Comparison of ENCODE assay signal across 13 cellular contexts in the genomic region with DNA sequence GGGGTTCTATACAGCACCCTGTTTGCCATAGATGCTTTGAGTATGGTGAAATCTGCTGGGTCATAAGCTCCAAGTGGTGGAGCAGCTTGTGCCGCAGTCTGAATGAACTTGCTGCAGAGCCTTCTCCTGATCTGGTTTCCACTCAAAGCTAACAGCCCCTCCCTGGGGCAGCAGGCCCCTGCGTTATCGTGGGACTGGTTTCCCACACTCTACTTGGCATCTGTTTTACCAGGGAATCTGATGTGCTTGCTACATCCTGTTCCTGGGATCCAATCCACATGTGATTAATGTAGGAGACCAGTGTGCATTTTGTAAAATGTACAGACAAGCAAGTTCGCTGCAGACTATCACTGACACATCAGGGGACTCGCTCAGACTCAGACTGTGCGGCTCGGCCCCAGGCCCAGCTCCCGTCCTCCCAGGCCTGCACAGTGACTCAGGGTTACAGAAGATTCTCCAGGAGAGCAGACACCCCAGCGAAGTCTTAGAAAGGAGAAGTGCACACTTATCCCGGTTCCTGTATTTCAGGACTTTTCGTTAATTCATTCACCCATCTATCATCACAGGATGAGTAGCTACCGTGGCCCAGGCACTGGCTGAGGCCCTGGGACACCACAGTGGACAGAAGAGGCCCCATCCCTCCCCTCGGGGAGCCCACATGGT.
"Had no signal": no experiment of that assay in that cellular context is flagged by ENCODE, and none has a peak within 500 bp of the region (broad histone marks: within the 10 kb centered on the region; RNA-seq: fewer than 3 reads in every experiment).

No MANE protein-coding gene starts in this region.

- H3K9me3 Mint-ChIP-seq: activated CD4-positive, alpha-beta T cell treated with anti-CD3 and anti-CD28 coated beads, Interleukin-2, amount 10 ng/mL, durations not matched to agents 7 days and 5 days; activated naive CD8-positive, alpha-beta T cell treated with anti-CD3 and anti-CD28 coated beads, Interleukin-2, amount 50 U/mL, for 24 hours; stimulated activated memory B cell treated with anti-CD40 and anti-IgM and Interleukin-4, amounts not matched to agents 10 μg/mL and 1 μg/mL and 100 μg/mL, for 72 hours had no signal

- H3K9me3 ChIP-seq: ascending aorta, colonic mucosa, gastrocnemius medialis, right atrium auricular region had no signal

- DNase-seq: activated CD4-positive, alpha-beta T cell treated with anti-CD3 and anti-CD28 coated beads, Interleukin-2, amount 10 ng/mL, durations not matched to agents 7 days and 5 days; activated CD4-positive, CD25-positive, alpha-beta regulatory T cell; activated gamma-delta T cell; activated naive CD8-positive, alpha-beta T cell treated with anti-CD3 and anti-CD28 coated beads, Interleukin-2, amount 50 U/mL, for 24 hours; colonic mucosa; stimulated activated CD4-positive, alpha-beta T cell treated with anti-CD3 and anti-CD28 coated beads, Interleukin-1b, Interleukin-23, amount 100 ng/mL, for 48 hours; T-helper 2 cell; trophoblast cell had no signal

- H3K36me3 Mint-ChIP-seq: stimulated activated memory B cell treated with anti-CD40 and anti-IgM and Interleukin-4, amounts not matched to agents 10 μg/mL and 1 μg/mL and 100 μg/mL, for 72 hours had no signal

- H3K4me1 ChIP-seq: ascending aorta, colonic mucosa had no signal

- H3K27ac Mint-ChIP-seq: activated CD4-positive, alpha-beta T cell treated with anti-CD3 and anti-CD28 coated beads, Interleukin-2, amount 10 ng/mL, durations not matched to agents 7 days and 5 days; activated naive CD8-positive, alpha-beta T cell treated with anti-CD3 and anti-CD28 coated beads, Interleukin-2, amount 50 U/mL, for 24 hours; stimulated activated memory B cell treated with anti-CD40 and anti-IgM and Interleukin-4, amounts not matched to agents 10 μg/mL and 1 μg/mL and 100 μg/mL, for 72 hours had no signal

- H3K27me3 ChIP-seq: ascending aorta, cardiac muscle cell, colonic mucosa, gastrocnemius medialis, right atrium auricular region had no signal

- H3K36me3 ChIP-seq: ascending aorta, cardiac muscle cell, colonic mucosa, gastrocnemius medialis, right atrium auricular region had no signal

- ATAC-seq: activated naive CD8-positive, alpha-beta T cell treated with anti-CD3 and anti-CD28 coated beads, Interleukin-2, amount 50 U/mL, for 24 hours; stimulated activated memory B cell treated with anti-CD40 and anti-IgM and Interleukin-4, amounts not matched to agents 10 μg/mL and 1 μg/mL and 100 μg/mL, for 72 hours had no signal

- H3K27me3 Mint-ChIP-seq: activated CD4-positive, alpha-beta T cell treated with anti-CD3 and anti-CD28 coated beads, Interleukin-2, amount 10 ng/mL, durations not matched to agents 7 days and 5 days had no signal

- H3K4me1 Mint-ChIP-seq: activated naive CD8-positive, alpha-beta T cell treated with anti-CD3 and anti-CD28 coated beads, Interleukin-2, amount 50 U/mL, for 24 hours had no signal

- H3K27ac ChIP-seq: ascending aorta, cardiac muscle cell, colonic mucosa, gastrocnemius medialis, right atrium auricular region had no signal

- H3K4me3 ChIP-seq: ascending aorta, cardiac muscle cell, colonic mucosa, gastrocnemius medialis, right atrium auricular region had no signal

- H3K4me3 Mint-ChIP-seq: activated CD4-positive, alpha-beta T cell treated with anti-CD3 and anti-CD28 coated beads, Interleukin-2, amount 10 ng/mL, durations not matched to agents 7 days and 5 days; activated naive CD8-positive, alpha-beta T cell treated with anti-CD3 and anti-CD28 coated beads, Interleukin-2, amount 50 U/mL, for 24 hours; stimulated activated memory B cell treated with anti-CD40 and anti-IgM and Interleukin-4, amounts not matched to agents 10 μg/mL and 1 μg/mL and 100 μg/mL, for 72 hours had no signal
